Comparison of ENCODE assay signal across 1 cellular context in the genomic region with DNA sequence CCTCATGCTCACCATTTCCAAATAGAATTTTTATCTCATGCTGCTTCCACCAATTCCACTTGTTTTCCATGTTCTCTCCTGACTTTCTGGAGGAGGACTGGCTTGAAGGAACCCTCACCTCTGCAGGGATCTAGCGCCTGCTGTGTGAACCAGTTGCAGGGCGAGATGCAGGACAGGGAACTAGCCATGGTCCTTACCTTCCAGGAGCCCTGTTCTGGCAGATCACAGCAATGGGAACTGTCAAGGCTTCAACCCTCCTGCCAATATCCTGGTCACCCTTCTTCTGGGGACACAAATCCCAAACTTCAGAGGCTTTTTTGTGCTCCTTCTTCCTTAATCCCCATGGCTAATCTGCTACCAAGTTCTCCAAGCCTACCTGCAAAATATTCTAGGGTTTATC.
TF ChIP-seq lines count a peak whose summit lies in the region.

No MANE protein-coding gene starts in this region.

TF ChIP-seq in K562, 482 proteins besides CTCF, POLR2A, EP300 and RAD21 (continued from another document):
- TF ChIP-seq, protein P1, sequence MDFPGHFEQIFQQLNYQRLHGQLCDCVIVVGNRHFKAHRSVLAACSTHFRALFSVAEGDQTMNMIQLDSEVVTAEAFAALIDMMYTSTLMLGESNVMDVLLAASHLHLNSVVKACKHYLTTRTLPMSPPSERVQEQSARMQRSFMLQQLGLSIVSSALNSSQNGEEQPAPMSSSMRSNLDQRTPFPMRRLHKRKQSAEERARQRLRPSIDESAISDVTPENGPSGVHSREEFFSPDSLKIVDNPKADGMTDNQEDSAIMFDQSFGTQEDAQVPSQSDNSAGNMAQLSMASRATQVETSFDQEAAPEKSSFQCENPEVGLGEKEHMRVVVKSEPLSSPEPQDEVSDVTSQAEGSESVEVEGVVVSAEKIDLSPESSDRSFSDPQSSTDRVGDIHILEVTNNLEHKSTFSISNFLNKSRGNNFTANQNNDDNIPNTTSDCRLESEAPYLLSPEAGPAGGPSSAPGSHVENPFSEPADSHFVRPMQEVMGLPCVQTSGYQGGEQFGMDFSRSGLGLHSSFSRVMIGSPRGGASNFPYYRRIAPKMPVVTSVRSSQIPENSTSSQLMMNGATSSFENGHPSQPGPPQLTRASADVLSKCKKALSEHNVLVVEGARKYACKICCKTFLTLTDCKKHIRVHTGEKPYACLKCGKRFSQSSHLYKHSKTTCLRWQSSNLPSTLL (IDR thresholded peaks at IDR 0.05) = no peak
- no peak for TF ChIP-seq SOX6 (IDR thresholded peaks at IDR 0.05)
TF ChIP-seq in K562: peak in this region for 1.
